20 cellular contexts compared by ENCODE assay signal in the genomic region with DNA sequence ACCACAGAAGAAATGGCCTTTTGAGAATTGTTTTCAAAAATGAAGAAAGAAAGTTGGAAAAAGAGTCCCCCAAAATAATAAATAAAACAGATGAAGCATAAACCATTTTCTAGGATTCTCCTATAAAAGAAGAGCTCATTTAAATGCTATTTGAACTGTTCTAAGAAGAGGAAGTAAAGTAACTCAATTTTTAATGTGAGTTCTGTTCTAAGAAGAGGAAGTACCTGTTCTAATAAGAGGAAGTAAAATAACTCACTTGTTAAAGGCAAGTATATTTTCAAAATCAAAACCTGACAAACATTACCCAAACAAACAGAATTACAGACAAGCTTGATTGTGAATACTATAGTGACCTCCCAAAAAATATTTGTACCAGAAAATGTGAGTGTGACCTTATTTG.
"Had no signal": no experiment of that assay in that cellular context is flagged by ENCODE, and none has a peak within 500 bp of the region (broad histone marks: within the 10 kb centered on the region; RNA-seq: fewer than 3 reads in every experiment).

No MANE protein-coding gene starts in this region.

- H3K4me1 ChIP-seq: ascending aorta, breast epithelium, prostate gland, transverse colon, vagina had no signal

- H3K9me3 Mint-ChIP-seq: activated T-helper 2 cell treated with anti-CD3 and anti-CD28 coated beads, Interferon-gamma antibody, Interleukin-2, Interleukin-4, amounts not matched to agents 10 μg/mL and 5 μg/mL and 100 μg/mL, durations not matched to agents 14 hours and 24 hours and 36 hours had no signal

- ATAC-seq: left ventricle myocardium superior, right cardiac atrium had no signal

- H3K4me1 Mint-ChIP-seq: nephron had no signal

- H3K4me3 Mint-ChIP-seq: activated naive CD4-positive, alpha-beta T cell treated with anti-CD3 and anti-CD28 coated beads for 36 hours; nephron had no signal

- H3K4me3 ChIP-seq: ascending aorta, breast epithelium, prostate gland, skin epidermis, transverse colon, vagina had no signal

- H3K27ac Mint-ChIP-seq: activated naive CD4-positive, alpha-beta T cell treated with anti-CD3 and anti-CD28 coated beads for 36 hours; activated T-helper 2 cell treated with anti-CD3 and anti-CD28 coated beads, Interferon-gamma antibody, Interleukin-2, Interleukin-4, amounts not matched to agents 10 μg/mL and 5 μg/mL and 100 μg/mL, durations not matched to agents 14 hours and 24 hours and 36 hours; nephron had no signal

- H3K27me3 ChIP-seq: ascending aorta, breast epithelium, transverse colon, vagina had no signal

- H3K27ac ChIP-seq: ascending aorta, breast epithelium, prostate gland, skin epidermis, transverse colon, vagina had no signal

- H3K9me3 ChIP-seq: ascending aorta, breast epithelium, prostate gland, transverse colon, vagina had no signal

- DNase-seq: activated CD4-positive, CD25-positive, alpha-beta regulatory T cell treated with anti-CD3 and anti-CD28 coated beads, Interleukin-2, amount 50 U/mL, for 72 hours; activated naive CD4-positive, alpha-beta T cell treated with anti-CD3 and anti-CD28 coated beads for 36 hours; cerebellar nuclear complex; effector memory CD4-positive, alpha-beta T cell; foreskin fibroblast; glutamatergic neuron; kidney glomerular epithelial cell; left ventricle myocardium superior; occipital lobe; right cardiac atrium; stimulated activated CD4-positive, alpha-beta T cell treated with anti-CD3 and anti-CD28 coated beads, Interleukin-4, amount 100 ng/mL, for 24 hours; stimulated activated naive CD4-positive, alpha-beta T cell treated with Interleukin-2 at 50 U/mL for 16 hours; transverse colon had no signal

- H3K36me3 ChIP-seq: ascending aorta, breast epithelium, prostate gland, transverse colon, vagina had no signal
